8 cellular contexts compared by ENCODE assay signal in genomic region chrX:21840199-21840557, GRCh38. TPM values are rescaled to one million over a fixed set of nuclear protein-coding genes. Genes with fewer than 3 reads are reported as not detected.
DNase-seq lines count a peak whose midpoint lies in the region; ATAC-seq lines count a peak whose summit lies in the region.

No MANE protein-coding gene starts in this region.

- H3K9me3 Mint-ChIP-seq in activated T-helper 17 cell treated with anti-CD3 and anti-CD28 coated beads, Interleukin-2, amount 50 U/mL, for 72 hours: no peaks in the 10 kb centered on the region
- peaks cover 0 to 2% of the 10 kb centered on the region in 2 donors for H3K9me3 Mint-ChIP-seq in stimulated activated naive B cell treated with anti-CD40 and anti-IgM and Interleukin-4, amounts not matched to agents 10 μg/mL and 1 μg/mL and 100 μg/mL, for 72 hours

- H3K27me3 Mint-ChIP-seq in activated T-helper 17 cell treated with anti-CD3 and anti-CD28 coated beads, Interleukin-2, amount 50 U/mL, for 72 hours: no peaks in the 10 kb centered on the region
- no peaks in the 10 kb centered on the region for H3K27me3 Mint-ChIP-seq in stimulated activated naive B cell treated with anti-CD40 and anti-IgM and Interleukin-4, amounts not matched to agents 10 μg/mL and 1 μg/mL and 100 μg/mL, for 72 hours

- DNase-seq in activated CD4-positive, alpha-beta T cell treated with anti-CD3 and anti-CD28 coated beads for 48 hours: peak; percentile 33
- no peak for DNase-seq in activated CD4-positive, alpha-beta T cell treated with anti-CD3 and anti-CD28 coated beads for 1 hour
- DNase-seq in inferior parietal cortex (ENCODE audit: extremely low spot score) (peak; percentile 11), OCI-M2 (lab: John Stamatoyannopoulos, UW; ENCODE audit: unreplicated experiment) (no peak), islet precursor cell (no peak)
- no peak for DNase-seq in stimulated activated naive B cell treated with anti-CD40 and anti-IgM and Interleukin-4, amounts not matched to agents 10 μg/mL and 1 μg/mL and 100 μg/mL, for 72 hours

- H3K27ac Mint-ChIP-seq in activated T-helper 17 cell treated with anti-CD3 and anti-CD28 coated beads, Interleukin-2, amount 50 U/mL, for 72 hours: peak overlapping the region; percentile 88
- peak overlapping the region; percentile 96 for H3K27ac Mint-ChIP-seq in stimulated activated naive B cell treated with anti-CD40 and anti-IgM and Interleukin-4, amounts not matched to agents 10 μg/mL and 1 μg/mL and 100 μg/mL, for 72 hours

- H3K36me3 Mint-ChIP-seq in activated T-helper 17 cell treated with anti-CD3 and anti-CD28 coated beads, Interleukin-2, amount 50 U/mL, for 72 hours (ENCODE audit: low read depth): peaks cover 5% of the 10 kb centered on the region
- peaks cover 5 to 7% of the 10 kb centered on the region in 2 donors for H3K36me3 Mint-ChIP-seq in stimulated activated naive B cell treated with anti-CD40 and anti-IgM and Interleukin-4, amounts not matched to agents 10 μg/mL and 1 μg/mL and 100 μg/mL, for 72 hours

- H3K4me3 Mint-ChIP-seq in activated T-helper 17 cell treated with anti-CD3 and anti-CD28 coated beads, Interleukin-2, amount 50 U/mL, for 72 hours: peak overlapping the region; percentile 86
- peak overlapping the region; percentile 87 to 90 for H3K4me3 Mint-ChIP-seq in stimulated activated naive B cell treated with anti-CD40 and anti-IgM and Interleukin-4, amounts not matched to agents 10 μg/mL and 1 μg/mL and 100 μg/mL, for 72 hours

- peaks cover 4% of the 10 kb centered on the region for H3K4me1 Mint-ChIP-seq in activated T-helper 17 cell treated with anti-CD3 and anti-CD28 coated beads, Interleukin-2, amount 50 U/mL, for 72 hours
- H3K4me1 Mint-ChIP-seq in stimulated activated naive B cell treated with anti-CD40 and anti-IgM and Interleukin-4, amounts not matched to agents 10 μg/mL and 1 μg/mL and 100 μg/mL, for 72 hours: no peaks in the 10 kb centered on the region

- ATAC-seq in HG03439 (IDR thresholded peaks at IDR 0.05; ENCODE audit: unreplicated experiment): peak; percentile 16
- peak; percentile 75 for ATAC-seq in activated T-helper 17 cell treated with anti-CD3 and anti-CD28 coated beads, Interleukin-2, amount 50 U/mL, for 72 hours (replicated peaks)
- peak; percentile 31 to 39 for ATAC-seq in stimulated activated naive B cell treated with anti-CD40 and anti-IgM and Interleukin-4, amounts not matched to agents 10 μg/mL and 1 μg/mL and 100 μg/mL, for 72 hours (replicated peaks)

RNA-seq across cellular contexts. Expression of gene MBTPS2, which starts 0.8 kb away (rescaled TPM):
- total RNA-seq in activated T-helper 17 cell treated with anti-CD3 and anti-CD28 coated beads, Interleukin-2, amount 50 U/mL, for 72 hours: 1 to 10 TPM; 2.6 to 3.2 TPM

RNA-seq across cellular contexts. Expression of gene YY2, which starts 15.6 kb away (rescaled TPM):
- total RNA-seq in activated T-helper 17 cell treated with anti-CD3 and anti-CD28 coated beads, Interleukin-2, amount 50 U/mL, for 72 hours: under 1 TPM; 0.39 to 0.56 TPM

Comparison
In these comparisons a context has a peak if more than half of its experiments do, and no peak if none do; other contexts are left out.
1. DNase-seq: peak in activated CD4-positive, alpha-beta T cell treated with anti-CD3 and anti-CD28 coated beads for 48 hours (single experiment) and inferior parietal cortex (single experiment); none in activated CD4-positive, alpha-beta T cell treated with anti-CD3 and anti-CD28 coated beads for 1 hour (single experiment), stimulated activated naive B cell treated with anti-CD40 and anti-IgM and Interleukin-4, amounts not matched to agents 10 μg/mL and 1 μg/mL and 100 μg/mL, for 72 hours (single experiment), OCI-M2 (single experiment) and islet precursor cell (single experiment).
2. ATAC-seq: peak in every context shown above with its lines; median percentile 75 in activated T-helper 17 cell treated with anti-CD3 and anti-CD28 coated beads, Interleukin-2, amount 50 U/mL, for 72 hours; 35 in stimulated activated naive B cell treated with anti-CD40 and anti-IgM and Interleukin-4, amounts not matched to agents 10 μg/mL and 1 μg/mL and 100 μg/mL, for 72 hours; 16 in HG03439.